In the genomic region with DNA sequence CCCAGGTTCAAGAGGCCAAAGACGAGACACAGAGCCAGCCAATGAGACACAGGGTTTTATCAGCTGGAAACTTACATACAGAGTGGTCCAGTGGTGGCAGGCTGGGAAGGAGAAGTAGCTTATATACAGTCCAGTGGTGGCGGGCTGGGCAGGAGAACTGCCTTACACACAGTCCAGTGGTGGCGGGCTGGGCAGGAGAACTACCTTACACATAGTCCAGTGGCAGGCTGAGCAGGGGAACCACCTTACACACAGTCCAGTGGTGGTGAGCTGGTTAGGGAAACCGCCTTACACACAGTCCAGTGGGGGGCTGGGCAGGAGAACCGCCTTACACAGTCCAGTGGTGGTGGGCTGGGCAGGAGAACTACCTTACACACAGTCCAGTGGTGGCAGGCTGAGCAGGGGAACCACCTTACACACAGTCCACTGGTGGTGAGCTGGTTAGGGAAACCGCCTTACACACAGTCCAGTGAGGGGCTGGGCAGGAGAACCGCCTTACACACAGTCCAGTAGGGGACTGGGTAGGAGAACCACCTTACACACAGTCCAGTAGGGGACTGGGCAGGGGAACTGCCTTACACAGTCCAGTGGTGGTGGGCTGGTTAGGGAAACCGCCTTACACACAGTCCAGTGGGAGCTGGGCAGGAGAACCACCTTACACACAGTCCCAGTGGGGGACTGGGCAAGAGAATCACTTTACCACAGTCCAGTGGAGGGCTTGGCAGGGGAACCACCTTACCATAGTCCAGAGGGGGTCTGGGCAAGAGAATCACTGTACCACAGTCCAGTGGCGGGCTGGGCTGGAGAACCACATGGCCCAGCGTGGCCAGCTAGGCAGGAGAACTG, we compare ENCODE assay signal across 27 cellular contexts.
DNase-seq lines count a peak whose midpoint lies in the region; ATAC-seq and TF ChIP-seq lines count a peak whose summit lies in the region.
"Had no signal": no experiment of that assay in that cellular context is flagged by ENCODE, and none has a peak within 500 bp of the region (broad histone marks: within the 10 kb centered on the region; RNA-seq: fewer than 3 reads in every experiment).

No MANE protein-coding gene starts in this region.

- H3K4me1 Mint-ChIP-seq in stimulated activated naive CD8-positive, alpha-beta T cell treated with anti-CD3 and anti-CD28 coated beads, Interleukin-15, amount 100 ng/mL, for 72 hours, result no peaks in the 10 kb centered on the region
- H3K4me1 Mint-ChIP-seq in neural progenitor cell, result no peaks in the 10 kb centered on the region
- H3K4me1 Mint-ChIP-seq in MCF 10A (ENCODE audit: insufficient read depth, unreplicated experiment), result no peaks in the 10 kb centered on the region

- TF ChIP-seq POLR2A in Peyer's patch (IDR thresholded peaks at IDR 0.05), result no peak

- CTCF ChIA-PET in MCF 10A (lab: Yijun Ruan, JAX), result interaction anchor here (0.6 kb wide), 3 partner anchors 58 to 193 kb away, joined by 3 to 4 read pairs (median 3); no protein-coding TSS in a partner anchor

- H3K27ac ChIP-seq in neural progenitor cell (no peak overlapping the region), upper lobe of right lung (no peak overlapping the region), Peyer's patch (no peak overlapping the region)
- H3K27ac ChIP-seq: adrenal gland, body of pancreas, dorsolateral prefrontal cortex, KMS-11, psoas muscle, tibial nerve had no signal

- POLR2A ChIA-PET in MCF 10A (lab: Yijun Ruan, JAX), result no interaction called here

- no peak overlapping the region for H3K4me3 ChIP-seq in neural progenitor cell
- H3K4me3 ChIP-seq in upper lobe of right lung, result no peak overlapping the region
- H3K4me3 ChIP-seq in Peyer's patch, result no peak overlapping the region
- H3K4me3 ChIP-seq: adrenal gland, body of pancreas, dorsolateral prefrontal cortex, HAP-1, psoas muscle, skin epidermis, tibial nerve had no signal

- no peaks in the 10 kb centered on the region for H3F3A ChIP-seq in neural progenitor cell (ENCODE audit: low read depth)

- H3K9me3 Mint-ChIP-seq in stimulated activated naive CD8-positive, alpha-beta T cell treated with anti-CD3 and anti-CD28 coated beads, Interleukin-15, amount 100 ng/mL, for 72 hours, result no peaks in the 10 kb centered on the region
- H3K9me3 Mint-ChIP-seq in neural progenitor cell (peaks cover 2% of the 10 kb centered on the region), MCF 10A (ENCODE audit: unreplicated experiment) (peaks cover 25% of the 10 kb centered on the region)
- H3K9me3 Mint-ChIP-seq: activated T-cell treated with anti-CD3 and anti-CD28 coated beads, Interleukin-2, amount 50 U/mL, for 72 hours; WTC11 had no signal

- H3K9me3 ChIP-seq in neural progenitor cell (ENCODE audit: low read depth) (no peaks in the 10 kb centered on the region), upper lobe of right lung (no peaks in the 10 kb centered on the region), Peyer's patch (no peaks in the 10 kb centered on the region)
- H3K9me3 ChIP-seq: adrenal gland, body of pancreas, HAP-1, psoas muscle, tibial nerve had no signal

- H4K20me1 ChIP-seq in neural progenitor cell (ENCODE audit: low read depth), result no peaks in the 10 kb centered on the region

- H3K27me3 ChIP-seq in neural progenitor cell, result no peaks in the 10 kb centered on the region
- H3K27me3 ChIP-seq in upper lobe of right lung, result no peaks in the 10 kb centered on the region
- H3K27me3 ChIP-seq in Peyer's patch, result no peaks in the 10 kb centered on the region
- H3K27me3 ChIP-seq: adrenal gland, body of pancreas, dorsolateral prefrontal cortex, tibial nerve had no signal

- H3K27ac Mint-ChIP-seq in stimulated activated naive CD8-positive, alpha-beta T cell treated with anti-CD3 and anti-CD28 coated beads, Interleukin-15, amount 100 ng/mL, for 72 hours, result no peak overlapping the region
- peak overlapping the region; percentile 32 for H3K27ac Mint-ChIP-seq in neural progenitor cell
- no peak overlapping the region for H3K27ac Mint-ChIP-seq in MCF 10A (ENCODE audit: low read depth, unreplicated experiment)
- H3K27ac Mint-ChIP-seq: activated T-cell treated with anti-CD3 and anti-CD28 coated beads, Interleukin-2, amount 50 U/mL, for 72 hours; WTC11 had no signal

- H3K36me3 Mint-ChIP-seq in neural progenitor cell (no peaks in the 10 kb centered on the region), MCF 10A (ENCODE audit: insufficient read depth, unreplicated experiment) (no peaks in the 10 kb centered on the region)
- H3K36me3 Mint-ChIP-seq: WTC11 had no signal

- BruUV-seq in MCF 10A (replicated peaks; lab: Mats Ljungman, UMichigan), result no TSS peak

- no peak overlapping the region for H3K4me2 ChIP-seq in neural progenitor cell
- H3K4me2 ChIP-seq: KMS-11 had no signal

- H3K79me2 ChIP-seq in neural progenitor cell (ENCODE audit: low read depth), result no peaks in the 10 kb centered on the region

- peaks cover 25% of the 10 kb centered on the region for H3K27me3 Mint-ChIP-seq in stimulated activated naive CD8-positive, alpha-beta T cell treated with anti-CD3 and anti-CD28 coated beads, Interleukin-15, amount 100 ng/mL, for 72 hours
- peaks cover 4% of the 10 kb centered on the region for H3K27me3 Mint-ChIP-seq in neural progenitor cell (ENCODE audit: insufficient read depth, low read depth)
- peaks cover 11% of the 10 kb centered on the region for H3K27me3 Mint-ChIP-seq in MCF 10A (ENCODE audit: insufficient read depth, unreplicated experiment)

- TF ChIP-seq CTCF in neural progenitor cell (IDR thresholded peaks at IDR 0.05) (no peak), upper lobe of right lung (IDR thresholded peaks at IDR 0.05) (no peak), MCF 10A (IDR thresholded peaks at IDR 0.05; ENCODE audit: unreplicated experiment) (no peak), Peyer's patch (IDR thresholded peaks at IDR 0.05) (no peak)

- H3K4me1 ChIP-seq in neural progenitor cell (no peaks in the 10 kb centered on the region), upper lobe of right lung (no peaks in the 10 kb centered on the region), Peyer's patch (no peaks in the 10 kb centered on the region)
- H3K4me1 ChIP-seq: body of pancreas, HAP-1, psoas muscle had no signal

- H3K36me3 ChIP-seq in neural progenitor cell (no peaks in the 10 kb centered on the region), upper lobe of right lung (no peaks in the 10 kb centered on the region), Peyer's patch (no peaks in the 10 kb centered on the region)
- H3K36me3 ChIP-seq: adrenal gland, HAP-1, tibial nerve had no signal

- intact Hi-C loops in cardiac septum (cut with DNase I), result loop anchor here (5.0 to 10.0 kb wide), 2 partner anchors 73 to 90 kb away; partner anchors contain the start of gene GAS7
- intact Hi-C loops in upper lobe of right lung (cut with DNase I), result no loop called here
- intact Hi-C loops in MCF 10A (cut with micrococcal nuclease), result no loop called here

- H2AFZ ChIP-seq in neural progenitor cell (replicated peaks), result no peak overlapping the region

- no peak overlapping the region for H3K4me3 Mint-ChIP-seq in stimulated activated naive CD8-positive, alpha-beta T cell treated with anti-CD3 and anti-CD28 coated beads, Interleukin-15, amount 100 ng/mL, for 72 hours
- H3K4me3 Mint-ChIP-seq in neural progenitor cell (no peak overlapping the region), MCF 10A (ENCODE audit: unreplicated experiment) (no peak overlapping the region)
- H3K4me3 Mint-ChIP-seq: activated T-cell treated with anti-CD3 and anti-CD28 coated beads, Interleukin-2, amount 50 U/mL, for 72 hours; WTC11 had no signal

- no peak overlapping the region for H3K9ac ChIP-seq in neural progenitor cell
- H3K9ac ChIP-seq: KMS-11 had no signal

- peak; percentile 49 for ATAC-seq in stimulated activated naive CD8-positive, alpha-beta T cell treated with anti-CD3 and anti-CD28 coated beads, Interleukin-15, Interleukin-2, amounts not matched to agents 100 U/mL and 50 U/mL, for 24 hours
- ATAC-seq in stimulated activated naive CD8-positive, alpha-beta T cell treated with anti-CD3 and anti-CD28 coated beads, Interleukin-15, amount 100 ng/mL, for 72 hours, result no peak
- ATAC-seq in upper lobe of right lung, result peak; percentile 91
- ATAC-seq: activated T-cell treated with anti-CD3 and anti-CD28 coated beads, Interleukin-2, amount 50 U/mL, for 72 hours; body of pancreas; PC-3; psoas muscle; WTC11 had no signal

- DNase-seq in stimulated activated naive CD8-positive, alpha-beta T cell treated with anti-CD3 and anti-CD28 coated beads, Interleukin-15, Interleukin-2, amounts not matched to agents 100 U/mL and 50 U/mL, for 24 hours, result no peak
- no peak for DNase-seq in stimulated activated naive CD8-positive, alpha-beta T cell treated with anti-CD3 and anti-CD28 coated beads, Interleukin-15, amount 100 ng/mL, for 72 hours
- DNase-seq in cardiac septum (ENCODE audit: low spot score), result peak; percentile 86
- no peak for DNase-seq in neural progenitor cell (ENCODE audit: low spot score)
- no peak for DNase-seq in upper lobe of right lung
- DNase-seq in MCF 10A (ENCODE audit: unreplicated experiment), result no peak
- no peak for DNase-seq in EL
- no peak for DNase-seq in Peyer's patch
- DNase-seq: activated naive CD4-positive, alpha-beta T cell treated with Interleukin-2 at 50 U/mL for 16 hours; activated T-cell treated with anti-CD3 and anti-CD28 coated beads, Interleukin-2, amount 50 U/mL, for 72 hours; AML-193; DMS79; dorsolateral prefrontal cortex; GF-D8; NCI-H1436; NCI-H510A; PC-3; psoas muscle; SHP77; stimulated activated CD4-positive, alpha-beta T cell treated with anti-CD3 and anti-CD28 coated beads, Interleukin-1b, Interleukin-23, amount 100 ng/mL, for 48 hours had no signal
